Comparison of ENCODE assay signal across 23 cellular contexts in the genomic region with DNA sequence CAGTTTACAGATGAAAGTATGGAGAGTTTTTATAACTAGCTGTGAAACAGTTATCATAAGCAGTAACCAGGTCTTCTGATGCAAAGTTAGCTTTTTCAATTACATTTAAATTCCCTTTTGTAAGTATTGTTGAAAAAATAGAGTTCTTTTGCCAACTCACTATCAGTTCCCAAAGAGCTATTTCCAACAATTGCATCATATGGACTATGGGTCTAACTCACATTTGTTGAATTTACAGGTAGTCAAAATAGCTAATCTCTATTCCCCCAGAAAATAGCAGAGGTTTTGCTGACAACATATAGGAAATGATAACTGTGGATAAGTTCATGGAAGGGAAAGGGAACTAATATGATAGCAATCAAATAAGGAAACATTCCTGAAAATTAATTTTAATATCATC. TPM values are rescaled to one million over a fixed set of nuclear protein-coding genes. Genes with fewer than 3 reads are reported as not detected.
"Had no signal": no experiment of that assay in that cellular context is flagged by ENCODE, and none has a peak within 500 bp of the region (broad histone marks: within the 10 kb centered on the region; RNA-seq: fewer than 3 reads in every experiment).

No MANE protein-coding gene starts in this region.

- H3K36me3 Mint-ChIP-seq: immature natural killer cell; naive thymus-derived CD4-positive, alpha-beta T cell; stimulated activated naive B cell treated with anti-CD40 and anti-IgM and Interleukin-4, amounts not matched to agents 10 μg/mL and 1 μg/mL and 100 μg/mL, for 72 hours had no signal

- H3K4me3 ChIP-seq: lung, right atrium auricular region, spleen had no signal

- H3K27ac Mint-ChIP-seq: activated CD4-positive, alpha-beta T cell treated with anti-CD3 and anti-CD28 coated beads for 36 hours; activated CD8-positive, alpha-beta T cell treated with anti-CD3 and anti-CD28 coated beads for 36 hours; activated naive CD8-positive, alpha-beta T cell treated with anti-CD3 and anti-CD28 coated beads, Interleukin-2, amount 50 U/mL, for 24 hours; activated T-helper 1 cell treated with anti-CD3 and anti-CD28 coated beads, Interleukin-12 subunit alpha, Interleukin-12 subunit beta, Interleukin-2, Interleukin-4 antibody, amounts not matched to agents 30 ng/mL and 10 ng/mL and 1 ng/mL, durations not matched to agents 14 hours and 24 hours and 36 hours; effector memory CD8-positive, alpha-beta T cell; immature natural killer cell; naive thymus-derived CD4-positive, alpha-beta T cell; stimulated activated naive B cell treated with anti-CD40 and anti-IgM and Interleukin-4, amounts not matched to agents 10 μg/mL and 1 μg/mL and 100 μg/mL, for 72 hours had no signal

- H3K9me3 Mint-ChIP-seq: activated CD8-positive, alpha-beta T cell treated with anti-CD3 and anti-CD28 coated beads for 36 hours; activated naive CD8-positive, alpha-beta T cell treated with anti-CD3 and anti-CD28 coated beads, Interleukin-2, amount 50 U/mL, for 24 hours; activated T-helper 1 cell treated with anti-CD3 and anti-CD28 coated beads, Interleukin-12 subunit alpha, Interleukin-12 subunit beta, Interleukin-2, Interleukin-4 antibody, amounts not matched to agents 30 ng/mL and 10 ng/mL and 1 ng/mL, durations not matched to agents 14 hours and 24 hours and 36 hours; effector memory CD8-positive, alpha-beta T cell; immature natural killer cell; naive thymus-derived CD4-positive, alpha-beta T cell; stimulated activated naive B cell treated with anti-CD40 and anti-IgM and Interleukin-4, amounts not matched to agents 10 μg/mL and 1 μg/mL and 100 μg/mL, for 72 hours had no signal

- H3K27me3 ChIP-seq: neutrophil, right atrium auricular region, spleen had no signal

- H3K4me3 Mint-ChIP-seq: activated CD4-positive, alpha-beta T cell treated with anti-CD3 and anti-CD28 coated beads for 36 hours; activated CD8-positive, alpha-beta T cell treated with anti-CD3 and anti-CD28 coated beads for 36 hours; activated naive CD8-positive, alpha-beta T cell treated with anti-CD3 and anti-CD28 coated beads, Interleukin-2, amount 50 U/mL, for 24 hours; activated T-helper 1 cell treated with anti-CD3 and anti-CD28 coated beads, Interleukin-12 subunit alpha, Interleukin-12 subunit beta, Interleukin-2, Interleukin-4 antibody, amounts not matched to agents 30 ng/mL and 10 ng/mL and 1 ng/mL, durations not matched to agents 14 hours and 24 hours and 36 hours; effector memory CD8-positive, alpha-beta T cell; immature natural killer cell; naive thymus-derived CD4-positive, alpha-beta T cell; stimulated activated naive B cell treated with anti-CD40 and anti-IgM and Interleukin-4, amounts not matched to agents 10 μg/mL and 1 μg/mL and 100 μg/mL, for 72 hours had no signal

- H3K36me3 ChIP-seq: neutrophil, right atrium auricular region, spleen had no signal

- H3K27ac ChIP-seq: epithelial cell of prostate, neutrophil, right atrium auricular region, spleen had no signal

- H3K4me1 Mint-ChIP-seq: activated CD4-positive, alpha-beta T cell treated with anti-CD3 and anti-CD28 coated beads for 36 hours; activated naive CD8-positive, alpha-beta T cell treated with anti-CD3 and anti-CD28 coated beads, Interleukin-2, amount 50 U/mL, for 24 hours; immature natural killer cell; naive thymus-derived CD4-positive, alpha-beta T cell; stimulated activated naive B cell treated with anti-CD40 and anti-IgM and Interleukin-4, amounts not matched to agents 10 μg/mL and 1 μg/mL and 100 μg/mL, for 72 hours had no signal

- ATAC-seq: activated CD4-positive, alpha-beta T cell treated with anti-CD3 and anti-CD28 coated beads for 36 hours; activated CD8-positive, alpha-beta T cell treated with anti-CD3 and anti-CD28 coated beads for 36 hours; activated naive CD8-positive, alpha-beta T cell treated with anti-CD3 and anti-CD28 coated beads, Interleukin-2, amount 50 U/mL, for 24 hours; effector memory CD8-positive, alpha-beta T cell; naive thymus-derived CD4-positive, alpha-beta T cell; stimulated activated naive B cell treated with anti-CD40 and anti-IgM and Interleukin-4, amounts not matched to agents 10 μg/mL and 1 μg/mL and 100 μg/mL, for 72 hours had no signal

- H3K27me3 Mint-ChIP-seq: stimulated activated naive B cell treated with anti-CD40 and anti-IgM and Interleukin-4, amounts not matched to agents 10 μg/mL and 1 μg/mL and 100 μg/mL, for 72 hours had no signal

- H3K4me1 ChIP-seq: right atrium auricular region, spleen had no signal

- DNase-seq: activated CD4-positive, alpha-beta T cell treated with anti-CD3 and anti-CD28 coated beads for 36 hours; activated CD8-positive, alpha-beta memory T cell treated with anti-CD3 and anti-CD28 coated beads, Interleukin-2, amount 50 U/mL, for 4 hours; activated CD8-positive, alpha-beta T cell treated with anti-CD3 and anti-CD28 coated beads for 36 hours; activated naive CD4-positive, alpha-beta T cell treated with Interleukin-2 at 50 U/mL for 16 hours; activated naive CD8-positive, alpha-beta T cell treated with anti-CD3 and anti-CD28 coated beads, Interleukin-2, amount 50 U/mL, for 24 hours; caudate nucleus; effector memory CD8-positive, alpha-beta T cell; immature natural killer cell; midbrain; naive thymus-derived CD4-positive, alpha-beta T cell; posterior cingulate gyrus; spleen; stimulated activated CD4-positive, alpha-beta T cell treated with anti-CD3 and anti-CD28 coated beads, Interleukin-1b, Interleukin-23, amount 100 ng/mL, for 48 hours; stimulated activated naive B cell treated with anti-CD40 and anti-IgM and Interleukin-4, amounts not matched to agents 10 μg/mL and 1 μg/mL and 100 μg/mL, for 72 hours; SW 1271; T-helper 9 cell had no signal

- H3K9me3 ChIP-seq: neutrophil, right atrium auricular region, spleen had no signal

RNA-seq across cellular contexts. Expression of a gene that starts 1.4 kb away (rescaled TPM):
- total RNA-seq: activated CD4-positive, alpha-beta T cell treated with anti-CD3 and anti-CD28 coated beads for 36 hours; activated CD8-positive, alpha-beta T cell treated with anti-CD3 and anti-CD28 coated beads for 36 hours; activated T-helper 1 cell treated with anti-CD3 and anti-CD28 coated beads, Interleukin-12 subunit alpha, Interleukin-12 subunit beta, Interleukin-2, Interleukin-4 antibody, amounts not matched to agents 30 ng/mL and 10 ng/mL and 1 ng/mL, durations not matched to agents 14 hours and 24 hours and 36 hours; naive thymus-derived CD4-positive, alpha-beta T cell; right atrium auricular region had no signal
- polyA plus RNA-seq: immature natural killer cell; naive thymus-derived CD4-positive, alpha-beta T cell had no signal

RNA-seq across cellular contexts. Expression of a gene that starts 48.5 kb away (rescaled TPM):
- total RNA-seq: activated CD4-positive, alpha-beta T cell treated with anti-CD3 and anti-CD28 coated beads for 36 hours; activated CD8-positive, alpha-beta T cell treated with anti-CD3 and anti-CD28 coated beads for 36 hours; activated T-helper 1 cell treated with anti-CD3 and anti-CD28 coated beads, Interleukin-12 subunit alpha, Interleukin-12 subunit beta, Interleukin-2, Interleukin-4 antibody, amounts not matched to agents 30 ng/mL and 10 ng/mL and 1 ng/mL, durations not matched to agents 14 hours and 24 hours and 36 hours; naive thymus-derived CD4-positive, alpha-beta T cell; right atrium auricular region; spleen; temporal lobe; ureter had no signal
- polyA plus RNA-seq: immature natural killer cell; naive thymus-derived CD4-positive, alpha-beta T cell had no signal
